In genomic region chr2:239917128-239917956, GRCh38 we compare ENCODE assay signal across 22 cellular contexts.
DNase-seq lines count a peak whose midpoint lies in the region; ATAC-seq and TF ChIP-seq lines count a peak whose summit lies in the region.
"Had no signal": no experiment of that assay in that cellular context is flagged by ENCODE, and none has a peak within 500 bp of the region (broad histone marks: within the 10 kb centered on the region; RNA-seq: fewer than 3 reads in every experiment).

No MANE protein-coding gene starts in this region.

- no peaks in the 10 kb centered on the region for H3K36me3 ChIP-seq in OCI-LY7 (ENCODE audit: insufficient read depth, low read length)
- H3K36me3 ChIP-seq in osteoblast (ENCODE audit: insufficient read depth, low read length): no peaks in the 10 kb centered on the region
- H3K36me3 ChIP-seq in HAP-1 (replicated peaks): no peaks in the 10 kb centered on the region
- H3K36me3 ChIP-seq: gastrocnemius medialis, tibial nerve, WERI-Rb-1 had no signal

- no peak overlapping the region for H3K14ac ChIP-seq in H9 (ENCODE audit: insufficient read depth, low read length)

- H2BK15ac ChIP-seq in H9 (ENCODE audit: low read depth, low read length): no peak overlapping the region

- no CpG with 5 or more reads among the region's 3 CpGs for WGBS in H9 (ENCODE audit: extremely low coverage, insufficient read length, low lambda C conversion rate)

- no peak overlapping the region for H3K9ac ChIP-seq in H9 (ENCODE audit: extremely low read depth, insufficient read length, low read length)

- no peak for ATAC-seq in stimulated activated naive CD8-positive, alpha-beta T cell treated with anti-CD3 and anti-CD28 coated beads, Interleukin-15, Interleukin-2, amounts not matched to agents 100 U/mL and 50 U/mL, for 24 hours
- ATAC-seq: gastrocnemius medialis, SK-N-SH treated with all-trans-retinoic acid at 6 μM for 48 hours had no signal

- H3K4me3 ChIP-seq in OCI-LY7 (ENCODE audit: low read depth, low read length, poor library complexity, severe bottlenecking) (no peak overlapping the region), epithelial cell of esophagus (ENCODE audit: low read length) (no peak overlapping the region), osteoblast (ENCODE audit: insufficient read depth, low read length) (no peak overlapping the region), HAP-1 (no peak overlapping the region)
- H3K4me3 ChIP-seq: gastrocnemius medialis, tibial nerve had no signal

- no peak overlapping the region for H2BK120ac ChIP-seq in H9 (ENCODE audit: low read depth, low read length, poor library complexity, severe bottlenecking)

- no peaks in the 10 kb centered on the region for H3K27me3 ChIP-seq in H9 (ENCODE audit: insufficient read depth, low read length)
- no peaks in the 10 kb centered on the region for H3K27me3 ChIP-seq in osteoblast (ENCODE audit: insufficient read depth, low read length)
- H3K27me3 ChIP-seq in HAP-1 (ENCODE audit: low read depth): no peaks in the 10 kb centered on the region
- H3K27me3 ChIP-seq: gastrocnemius medialis, tibial nerve had no signal

- H3K4me1 ChIP-seq in H9 (ENCODE audit: insufficient read depth, low read length) (no peaks in the 10 kb centered on the region), OCI-LY7 (ENCODE audit: insufficient read depth, low read length, poor library complexity, severe bottlenecking) (no peaks in the 10 kb centered on the region), osteoblast (ENCODE audit: insufficient read depth, low read length) (no peaks in the 10 kb centered on the region), HAP-1 (no peaks in the 10 kb centered on the region)

- no peaks in the 10 kb centered on the region for H3K9me2 ChIP-seq in OCI-LY7 (ENCODE audit: insufficient read depth, low read length)

- H4K5ac ChIP-seq in H9 (ENCODE audit: insufficient read length, low read depth, low read length): no peak overlapping the region

- POLR2A ChIA-PET in OCI-LY7 (lab: Charles Lee): no interaction called here

- no peak overlapping the region for H3K56ac ChIP-seq in H9 (ENCODE audit: insufficient read length, low read depth, low read length)

- H3K27me3 Mint-ChIP-seq in H9 (ENCODE audit: low read depth): peaks cover 13% of the 10 kb centered on the region
- H3K27me3 Mint-ChIP-seq: CD4-positive, alpha-beta memory T cell had no signal

- H3K4ac ChIP-seq in H9 (ENCODE audit: low read depth, low read length): no peak overlapping the region

- CTCF ChIA-PET in OCI-LY7 (lab: Charles Lee; ENCODE audit: unreplicated experiment): no interaction called here

- no peaks in the 10 kb centered on the region for H3K4me1 Mint-ChIP-seq in H9
- H3K4me1 Mint-ChIP-seq: CD4-positive, alpha-beta memory T cell had no signal

- no peak overlapping the region for H3K4me3 Mint-ChIP-seq in H9
- H3K4me3 Mint-ChIP-seq: CD4-positive, alpha-beta memory T cell had no signal

- H3K9me3 Mint-ChIP-seq in H9: peaks cover 28 to 30% of the 10 kb centered on the region in 2 experiments

- no peak overlapping the region for H2BK12ac ChIP-seq in H9 (ENCODE audit: insufficient read length, low read depth, low read length)

- no peak overlapping the region for H4K8ac ChIP-seq in H9 (replicated peaks; ENCODE audit: insufficient read length, low read depth, low read length)

- H3K79me2 ChIP-seq in H9 (ENCODE audit: insufficient read depth, low read length) (no peaks in the 10 kb centered on the region), OCI-LY7 (ENCODE audit: insufficient read depth, low read depth, low read length) (no peaks in the 10 kb centered on the region), osteoblast (ENCODE audit: insufficient read depth, low read length) (no peaks in the 10 kb centered on the region)

- in situ Hi-C loops in HAP-1 (cut with MboI; ENCODE audit: low sequenced_read_pairs): no loop called here

- H4K20me1 ChIP-seq in H9 (ENCODE audit: control insufficient read depth, insufficient read depth, insufficient read length) (no peaks in the 10 kb centered on the region), OCI-LY7 (ENCODE audit: insufficient read depth, low read length) (no peaks in the 10 kb centered on the region), osteoblast (ENCODE audit: insufficient read depth, low read length) (no peaks in the 10 kb centered on the region)

- DNase-seq in H9: peak; percentile 12
- DNase-seq in OCI-LY7 (ENCODE audit: low spot score): peak; percentile 15
- DNase-seq in epithelial cell of esophagus (ENCODE audit: low read depth): peak; percentile 22
- DNase-seq in osteoblast (ENCODE audit: insufficient read length, low spot score, missing footprints): peak; percentile 71
- DNase-seq in HAP-1 (ENCODE audit: low spot score in 2 of 2): no peak
- no peak for DNase-seq in stimulated activated naive CD8-positive, alpha-beta T cell treated with anti-CD3 and anti-CD28 coated beads, Interleukin-15, Interleukin-2, amounts not matched to agents 100 U/mL and 50 U/mL, for 24 hours
- no peak for DNase-seq in HUDEP-2 (lab: John Stamatoyannopoulos, UW; ENCODE audit: unreplicated experiment in 76 of 76)
- DNase-seq: activated gamma-delta T cell treated with Interleukin-2 at 50 U/mL for 16 hours; CD4-positive, alpha-beta memory T cell; dermis blood vessel endothelial cell; gastrocnemius medialis; GF-D8; hypothalamus; NCI-H1105 treated with DMSO at 0.1 percent for 48 hours; NCI-H2081; NCI-H510A; small intestine; stimulated activated CD4-positive, alpha-beta T cell treated with anti-CD3 and anti-CD28 coated beads, Interleukin-2, amount 100 ng/mL, for 48 hours; stimulated activated naive CD4-positive, alpha-beta T cell treated with Interleukin-2 at 50 U/mL for 16 hours; WERI-Rb-1 had no signal

- H3K9me3 ChIP-seq in H9 (ENCODE audit: control insufficient read depth, low read depth, low read length) (peaks cover 23% of the 10 kb centered on the region), OCI-LY7 (ENCODE audit: low read length) (peaks cover 23% of the 10 kb centered on the region), osteoblast (ENCODE audit: low read depth, low read length) (peaks cover 6% of the 10 kb centered on the region), HAP-1 (0 out of 2 replicates have a peak, but pooled peaks cover 5% of the 10 kb centered on the region)
- H3K9me3 ChIP-seq: gastrocnemius medialis had no signal

- no peaks in the 10 kb centered on the region for H3K23me2 ChIP-seq in H9 (ENCODE audit: insufficient read length, low read depth, low read length, poor library complexity, severe bottlenecking)

- no peak overlapping the region for H4K91ac ChIP-seq in H9 (ENCODE audit: insufficient read length, low read depth, low read length)

- no TSS peak for BruUV-seq in OCI-LY7 (replicated peaks; lab: Mats Ljungman, UMichigan)

- no peak overlapping the region for H3K18ac ChIP-seq in H9 (ENCODE audit: insufficient read length, low read depth, low read length)

- no peak overlapping the region for H2AFZ ChIP-seq in H9 (ENCODE audit: low read length)
- no peak overlapping the region for H2AFZ ChIP-seq in OCI-LY7 (ENCODE audit: low read length)
- H2AFZ ChIP-seq in osteoblast (ENCODE audit: low read length): no peak overlapping the region

- no peak overlapping the region for H3T11ph ChIP-seq in H9 (ENCODE audit: low read length)

- intact Hi-C loops in OCI-LY7 (cut with micrococcal nuclease; ENCODE audit: unreplicated experiment): no loop called here

- TF ChIP-seq CTCF in H9 (conservative IDR thresholded peaks at IDR 0.05): no peak
- no peak for TF ChIP-seq CTCF in OCI-LY7 (conservative IDR thresholded peaks at IDR 0.05; ENCODE audit: low read length)
- no peak for TF ChIP-seq CTCF in epithelial cell of esophagus (IDR thresholded peaks at IDR 0.05; ENCODE audit: insufficient read depth, low read depth, low read length, missing control alignments)
- TF ChIP-seq CTCF in osteoblast (IDR thresholded peaks at IDR 0.05; ENCODE audit: extremely low read depth, low read depth, low read length): no peak

- H3K27ac Mint-ChIP-seq in H9: no peak overlapping the region
- H3K27ac Mint-ChIP-seq: CD4-positive, alpha-beta memory T cell had no signal

- no peak overlapping the region for H2BK20ac ChIP-seq in H9 (ENCODE audit: low read depth, low read length, poor library complexity, severe bottlenecking)

- H3K4me2 ChIP-seq in H9 (ENCODE audit: insufficient read depth, insufficient read length, low read length) (no peak overlapping the region), OCI-LY7 (ENCODE audit: low read length) (no peak overlapping the region), osteoblast (ENCODE audit: insufficient read depth, low read length) (no peak overlapping the region)

- H3K79me1 ChIP-seq in H9 (ENCODE audit: insufficient read depth, low read depth, low read length, poor library complexity, severe bottlenecking): no peaks in the 10 kb centered on the region

- no peak overlapping the region for H3K27ac ChIP-seq in H9 (ENCODE audit: insufficient read length, low read depth, low read length)
- H3K27ac ChIP-seq in OCI-LY7 (ENCODE audit: low read depth, low read length, poor library complexity, severe bottlenecking): no peak overlapping the region
- H3K27ac ChIP-seq in osteoblast (ENCODE audit: low read depth, low read length): no peak overlapping the region
- H3K27ac ChIP-seq: gastrocnemius medialis, tibial nerve, WERI-Rb-1 had no signal

- no peak overlapping the region for H2BK5ac ChIP-seq in H9 (ENCODE audit: insufficient read length, low read length)

- H3K36me3 Mint-ChIP-seq in H9 (ENCODE audit: insufficient read depth in 1 of 3, low read depth in 3 of 3): peaks cover 5 to 11% (median 9%) of the 10 kb centered on the region in 3 experiments; a peak in 6 of 7 replicates

- H2AK5ac ChIP-seq in H9 (ENCODE audit: insufficient read length, low read length): no peak overlapping the region

- H3K23ac ChIP-seq in H9 (ENCODE audit: insufficient read length, low read depth, low read length): no peak overlapping the region

Comparison
In these comparisons a context has a peak if more than half of its experiments do, and no peak if none do; other contexts are left out.
1. DNase-seq: peak in H9 (single experiment), OCI-LY7 (single experiment), epithelial cell of esophagus (single experiment) and osteoblast (single experiment); none in HAP-1 (0 of 2), stimulated activated naive CD8-positive, alpha-beta T cell treated with anti-CD3 and anti-CD28 coated beads, Interleukin-15, Interleukin-2, amounts not matched to agents 100 U/mL and 50 U/mL, for 24 hours (single experiment) and HUDEP-2 (0 of 76).